Comparison of ENCODE assay signal across 4 cellular contexts in genomic region chr19:51646744-51647143, GRCh38. TPM values are rescaled to one million over a fixed set of nuclear protein-coding genes. Genes with fewer than 3 reads are reported as not detected.
"Had no signal": no experiment of that assay in that cellular context is flagged by ENCODE, and none has a peak within 500 bp of the region (broad histone marks: within the 10 kb centered on the region; RNA-seq: fewer than 3 reads in every experiment).

A gene with protein sequence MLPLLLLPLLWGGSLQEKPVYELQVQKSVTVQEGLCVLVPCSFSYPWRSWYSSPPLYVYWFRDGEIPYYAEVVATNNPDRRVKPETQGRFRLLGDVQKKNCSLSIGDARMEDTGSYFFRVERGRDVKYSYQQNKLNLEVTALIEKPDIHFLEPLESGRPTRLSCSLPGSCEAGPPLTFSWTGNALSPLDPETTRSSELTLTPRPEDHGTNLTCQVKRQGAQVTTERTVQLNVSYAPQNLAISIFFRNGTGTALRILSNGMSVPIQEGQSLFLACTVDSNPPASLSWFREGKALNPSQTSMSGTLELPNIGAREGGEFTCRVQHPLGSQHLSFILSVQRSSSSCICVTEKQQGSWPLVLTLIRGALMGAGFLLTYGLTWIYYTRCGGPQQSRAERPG (minus strand): TSS chr19:51646825. CDS start chr19:51646759, 66 bp downstream.

RNA-seq across cellular contexts. Expression of the gene that starts here (rescaled TPM):
- total RNA-seq: epithelial cell of proximal tubule; skeletal muscle tissue; T-helper 1 cell treated with Interleukin-12 subunit alpha and Interleukin-12 subunit beta and Interleukin-4 antibody, amounts not matched to agents 30 ng/mL and 1 ng/mL, for 36 hours had no signal
- polyA plus RNA-seq: keratinocyte had no signal
